Comparison of ENCODE assay signal across 14 cellular contexts in the genomic region with DNA sequence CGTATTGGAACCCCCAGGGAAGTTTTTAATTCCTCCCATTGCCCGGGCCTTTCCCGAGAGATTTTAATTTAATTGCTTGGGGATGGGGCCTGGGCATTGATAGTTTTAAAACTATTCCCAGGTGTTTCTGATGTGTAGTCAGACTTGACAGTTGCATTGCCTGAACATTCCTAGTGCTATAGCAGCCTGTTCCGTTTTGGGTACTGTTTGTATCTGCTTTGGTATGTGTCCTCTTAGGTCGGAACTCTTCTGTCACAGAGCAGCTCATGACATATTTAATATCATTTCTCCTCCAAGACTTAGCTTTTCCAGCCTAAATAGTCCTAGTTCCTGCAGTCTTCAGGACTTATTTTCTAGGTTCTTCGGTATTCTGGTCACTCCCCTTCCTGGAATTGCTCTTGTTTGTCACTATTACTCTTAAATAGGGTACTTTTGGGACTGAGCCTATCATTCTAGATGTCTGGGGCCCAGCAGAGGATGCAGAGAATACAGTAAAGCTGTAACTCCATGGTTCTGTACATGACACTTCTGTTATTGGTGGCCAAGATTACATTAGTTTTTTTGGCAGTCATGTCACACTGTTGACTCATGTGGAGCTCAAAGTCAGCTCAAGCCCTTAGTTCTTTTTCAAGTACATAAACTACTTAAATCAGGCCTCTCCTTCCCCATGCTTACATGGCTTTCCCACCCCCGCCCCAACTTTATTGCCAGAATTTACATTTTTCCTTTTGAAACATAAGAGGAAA.
A peak's percentile ranks its signal among the peaks of the same experiment; 100 is the strongest.
DNase-seq lines count a peak whose midpoint lies in the region; ATAC-seq, FAIRE-seq and TF ChIP-seq lines count a peak whose summit lies in the region.
"Had no signal": no experiment of that assay in that cellular context is flagged by ENCODE, and none has a peak within 500 bp of the region (broad histone marks: within the 10 kb centered on the region; RNA-seq: fewer than 3 reads in every experiment).

No MANE protein-coding gene starts in this region.

- H3K9me3 Mint-ChIP-seq in T-cell (peaks cover 0 to 20% (median 13%) of the 10 kb centered on the region in 3 donors), immature natural killer cell (peaks cover 0 to 5% (median 0%) of the 10 kb centered on the region in 6 donors)

- H3K27me3 ChIP-seq in AG04450 (ENCODE audit: control insufficient read depth, insufficient read depth, low read length) (no peaks in the 10 kb centered on the region), left lung (no peaks in the 10 kb centered on the region)
- H3K27me3 ChIP-seq: BLaER1 treated with 17β-estradiol and CSF1 and Interleukin-3, amounts not matched to agents 10 nM and 100 nM; stomach had no signal

- ATAC-seq in left lung (peak; percentile 80), T-cell (replicated peaks in 1 of 4) (no peak), GM21515 (IDR thresholded peaks at IDR 0.05; ENCODE audit: unreplicated experiment) (no peak)
- ATAC-seq: T-helper 17 cell had no signal

- no peak for TF ChIP-seq POLR2A in H54 (IDR thresholded peaks at IDR 0.05; ENCODE audit: low read depth, low read length)

- intact Hi-C loops in left lung (cut with DNase I): no loop called here

- H3K4me1 Mint-ChIP-seq in T-cell (peaks cover 50 to 65% (median 57%) of the 10 kb centered on the region in 3 donors), immature natural killer cell (peaks cover 31 to 61% of the 10 kb centered on the region in 2 donors)

- H3K27ac ChIP-seq in AG04450 (ENCODE audit: low read depth, low read length) (no peak overlapping the region), left lung (peak overlapping the region in 1 of 2 donors; percentile 10)
- H3K27ac ChIP-seq: BLaER1 treated with 17β-estradiol and CSF1 and Interleukin-3, amounts not matched to agents 10 nM and 100 nM; stomach had no signal

- POLR2A ChIA-PET in AG04450 (lab: Yijun Ruan, JAX) (no interaction called here), T-cell (lab: Charles Lee) (no interaction called here)

- no peak overlapping the region for H3K4me3 ChIP-seq in AG04450 (ENCODE audit: low read depth, low read length)
- no peak overlapping the region for H3K4me3 ChIP-seq in choroid plexus epithelial cell (ENCODE audit: low read depth, low read length)
- H3K4me3 ChIP-seq in left lung: no peak overlapping the region
- H3K4me3 ChIP-seq: BLaER1 treated with 17β-estradiol and CSF1 and Interleukin-3, amounts not matched to agents 10 nM and 100 nM; stomach had no signal

- DNase-seq in AG04450 (ENCODE audit: low read depth, low spot score) (peak; percentile 3), H54 (ENCODE audit: insufficient read length, low spot score) (no peak), choroid plexus epithelial cell (ENCODE audit: low read depth) (peak; percentile 37), left lung (no peak), T-cell (no peak), NCI-H146 (lab: John Stamatoyannopoulos, UW) (no peak), immature natural killer cell (no peak)
- DNase-seq: activated effector memory CD4-positive, alpha-beta T cell treated with Interleukin-2 at 50 U/mL for 16 hours; NCI-H2171 treated with DMSO at 0.1 percent for 48 hours; posterior cingulate gyrus; stomach; T-helper 17 cell had no signal

- peaks cover 8 to 30% of the 10 kb centered on the region in 2 donors for H3K4me1 ChIP-seq in left lung

- no peaks in the 10 kb centered on the region for H3K27me3 Mint-ChIP-seq in T-cell
- H3K27me3 Mint-ChIP-seq in immature natural killer cell (ENCODE audit: low read depth in 3 of 3): no peaks in the 10 kb centered on the region
- H3K27me3 Mint-ChIP-seq: T-helper 17 cell had no signal

- H3K9me3 ChIP-seq in AG04450 (ENCODE audit: control insufficient read depth, insufficient read depth, low read length) (no peaks in the 10 kb centered on the region), left lung (no peaks in the 10 kb centered on the region)

- TF ChIP-seq CTCF in AG04450 (IDR thresholded peaks at IDR 0.05; ENCODE audit: low read depth, low read length): no peak
- no peak for TF ChIP-seq CTCF in choroid plexus epithelial cell (conservative IDR thresholded peaks at IDR 0.05; ENCODE audit: low read depth, low read length)
- TF ChIP-seq CTCF in left lung (IDR thresholded peaks at IDR 0.05): no peak

- no peaks in the 10 kb centered on the region for H3K36me3 ChIP-seq in left lung
- H3K36me3 ChIP-seq: stomach had no signal

- CTCF ChIA-PET in AG04450 (lab: Charles Lee): interaction anchor here (1.1 kb wide), 1 partner anchor 72 kb away, joined by 3 read pairs; no protein-coding TSS in a partner anchor
- CTCF ChIA-PET in T-cell (lab: Charles Lee): no interaction called here

- peak; percentile 11 for FAIRE-seq in H54 (lab: Jason Lieb, UNC)

- H3K4me3 Mint-ChIP-seq in T-cell (no peak overlapping the region), immature natural killer cell (no peak overlapping the region)
- H3K4me3 Mint-ChIP-seq: T-helper 17 cell had no signal

- peaks cover 40% of the 10 kb centered on the region for H3K36me3 Mint-ChIP-seq in T-cell
- peaks cover 4 to 14% (median 9%) of the 10 kb centered on the region in 3 donors for H3K36me3 Mint-ChIP-seq in immature natural killer cell

- H3K27ac Mint-ChIP-seq in T-cell: no peak overlapping the region
- no peak overlapping the region for H3K27ac Mint-ChIP-seq in immature natural killer cell
- H3K27ac Mint-ChIP-seq: T-helper 17 cell had no signal

Comparison
In these comparisons a context has a peak if more than half of its experiments do, and no peak if none do; other contexts are left out.
1. DNase-seq: peak in AG04450 (single experiment) and choroid plexus epithelial cell (single experiment); none in H54 (single experiment), left lung (0 of 2), T-cell (0 of 34), NCI-H146 (single experiment) and immature natural killer cell (0 of 3).